ENCODE assay signal across 11 cellular contexts in the genomic region with DNA sequence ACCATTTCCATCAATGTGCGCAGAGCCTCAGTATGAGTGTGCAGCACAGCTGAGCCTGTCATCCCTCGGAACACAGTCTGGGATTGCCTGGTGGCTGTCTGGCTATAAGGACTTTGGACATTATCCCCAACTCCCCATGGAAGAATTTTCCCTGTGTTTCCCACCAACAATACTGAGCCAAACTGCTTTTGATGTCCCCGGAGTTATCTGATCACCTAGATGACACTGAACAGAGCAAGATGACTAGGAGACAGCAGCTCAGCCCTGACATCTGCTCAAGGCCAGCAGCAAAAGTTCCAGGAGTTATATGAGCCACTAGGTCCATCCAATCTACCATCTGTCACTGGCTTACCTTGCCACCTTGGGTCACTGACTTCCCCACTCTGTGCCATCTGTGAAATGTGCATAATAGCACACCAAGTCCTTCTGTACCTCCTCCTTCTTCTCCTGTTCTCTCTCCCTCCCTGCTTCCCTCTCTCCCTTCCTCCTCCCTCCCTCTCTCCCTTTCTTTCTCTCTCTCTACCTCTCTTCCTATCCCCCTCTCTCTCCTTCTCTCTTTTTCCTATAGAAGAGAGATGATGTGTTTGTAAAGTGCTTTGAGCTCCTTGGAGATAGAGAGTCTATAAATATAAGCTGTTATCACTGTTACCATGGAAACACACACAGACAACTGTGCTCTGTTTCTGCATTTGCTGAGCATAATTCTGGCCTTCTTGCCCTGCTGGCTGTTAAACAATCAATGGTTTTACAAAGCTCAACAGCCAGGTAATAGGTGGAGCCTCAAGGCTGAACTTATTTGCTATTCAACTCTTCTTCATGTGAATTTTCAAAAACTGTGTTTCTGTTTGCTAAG.
DNase-seq lines count a peak whose midpoint lies in the region; ATAC-seq lines count a peak whose summit lies in the region.
"Had no signal": no experiment of that assay in that cellular context is flagged by ENCODE, and none has a peak within 500 bp of the region (broad histone marks: within the 10 kb centered on the region; RNA-seq: fewer than 3 reads in every experiment).

No MANE protein-coding gene starts in this region.

- peak; percentile 59 for ATAC-seq in memory B cell (ENCODE audit: low read depth)
- no peak for ATAC-seq in HG03135 (IDR thresholded peaks at IDR 0.05; ENCODE audit: unreplicated experiment)
- ATAC-seq: psoas muscle had no signal

- H3K27ac Mint-ChIP-seq in memory B cell: peak overlapping the region; percentile 33
- H3K27ac Mint-ChIP-seq: activated naive CD4-positive, alpha-beta T cell treated with anti-CD3 and anti-CD28 coated beads, Interleukin-2, amount 50 U/mL, for 72 hours had no signal

- H3K4me1 Mint-ChIP-seq in memory B cell: peaks cover 19% of the 10 kb centered on the region

- no peaks in the 10 kb centered on the region for H3K9me3 Mint-ChIP-seq in memory B cell
- H3K9me3 Mint-ChIP-seq: activated naive CD4-positive, alpha-beta T cell treated with anti-CD3 and anti-CD28 coated beads, Interleukin-2, amount 50 U/mL, for 72 hours had no signal

- H3K27me3 Mint-ChIP-seq in memory B cell: no peaks in the 10 kb centered on the region

- H3K27ac ChIP-seq in caudate nucleus (ENCODE audit: low read depth, low read length): peak overlapping the region; percentile 77
- H3K27ac ChIP-seq: psoas muscle had no signal

- DNase-seq in DMS 273 (lab: John Stamatoyannopoulos, UW; ENCODE audit: unreplicated experiment) (peak; percentile 84), NCI-H2171 (lab: John Stamatoyannopoulos, UW) (peak; percentile 72), caudate nucleus (lab: John Stamatoyannopoulos, UW) (peak in 5 of 61 donors; percentile 23 to 71 (median 33)), memory B cell (ENCODE audit: low spot score in 2 of 2) (no peak), foreskin melanocyte (no peak), AG20443 (ENCODE audit: low spot score) (no peak), Ammon's horn (ENCODE audit: low spot score) (no peak)
- DNase-seq: psoas muscle, T-helper 9 cell had no signal

- no peak overlapping the region for H3K4me3 Mint-ChIP-seq in memory B cell

- H3K36me3 Mint-ChIP-seq in memory B cell: no peaks in the 10 kb centered on the region
- H3K36me3 Mint-ChIP-seq: activated naive CD4-positive, alpha-beta T cell treated with anti-CD3 and anti-CD28 coated beads, Interleukin-2, amount 50 U/mL, for 72 hours had no signal

Comparison
In these comparisons a context has a peak if more than half of its experiments do, and no peak if none do; other contexts are left out.
1. DNase-seq: peak in DMS 273 (single experiment) and NCI-H2171 (single experiment); none in memory B cell (0 of 2), foreskin melanocyte (single experiment), AG20443 (single experiment) and Ammon's horn (single experiment).